8 cellular contexts compared by ENCODE assay signal in genomic region chr2:224039770-224040088, GRCh38. TPM values are rescaled to one million over a fixed set of nuclear protein-coding genes. Genes with fewer than 3 reads are reported as not detected.
DNase-seq lines count a peak whose midpoint lies in the region; ATAC-seq and TF ChIP-seq lines count a peak whose summit lies in the region.

No MANE protein-coding gene starts in this region.

- intact Hi-C loops in heart right ventricle (cut with DNase I) = loop anchor here in 5 of 10 donors (2.0 to 10.0 kb wide), 5 partner anchors 47 to 245 kb away; no protein-coding TSS in a partner anchor
- intact Hi-C loops in spleen (cut with DNase I; ENCODE audit: low total_unique reads) = no loop called here

- ATAC-seq in heart right ventricle (peak in 6 of 8 donors; percentile 3 to 45 (median 35)), HG03565 (IDR thresholded peaks at IDR 0.05; ENCODE audit: unreplicated experiment) (no peak), left lobe of liver (no peak)

- H3K27me3 ChIP-seq in WERI-Rb-1 (ENCODE audit: insufficient read depth, low read depth, severe bottlenecking) = no peaks in the 10 kb centered on the region
- H3K27me3 ChIP-seq in heart right ventricle = peaks cover 0 to 73% (median 55%) of the 10 kb centered on the region in 7 donors
- H3K27me3 ChIP-seq in spleen (replicated peaks in 1 of 7) = peaks cover 0 to 72% (median 10%) of the 10 kb centered on the region in 7 donors

- 7 to 8% methylated on average over 14 of the region's 14 CpGs for whole genome bisulfite sequencing in heart right ventricle, 2 donors
- WGBS in spleen, 5 donors = 1 to 5% (median 3%) methylated on average over 5 to 14 of the region's 14 CpGs

- H3K9me3 Mint-ChIP-seq in HFFc6 = no peaks in the 10 kb centered on the region

- H3K4me3 Mint-ChIP-seq in HFFc6 = peak overlapping the region; percentile 87

- H3K4me3 ChIP-seq in GM08714 (ENCODE audit: low read length) = peak overlapping the region; percentile 53; the same call in 1 of the 2 replicates
- peak overlapping the region; percentile 63 for H3K4me3 ChIP-seq in WERI-Rb-1 (ENCODE audit: low read depth, low read length)
- peak overlapping the region in 9 of 10 donors; percentile 56 to 73 (median 65) for H3K4me3 ChIP-seq in heart right ventricle
- peak overlapping the region; percentile 44 to 90 (median 70) for H3K4me3 ChIP-seq in spleen

- H3K36me3 Mint-ChIP-seq in HFFc6 (ENCODE audit: low read depth) = no peaks in the 10 kb centered on the region

- H3K9me3 ChIP-seq in WERI-Rb-1 (ENCODE audit: severe bottlenecking) (no peaks in the 10 kb centered on the region), heart right ventricle (no peaks in the 10 kb centered on the region), spleen (no peaks in the 10 kb centered on the region)

- peak; percentile 10; the same call in 1 of the 2 replicates for TF ChIP-seq CTCF in HFFc6 (IDR thresholded peaks at IDR 0.05)
- TF ChIP-seq CTCF in WERI-Rb-1 (IDR thresholded peaks at IDR 0.05; ENCODE audit: low read depth, low read length) = no peak
- no peak for TF ChIP-seq CTCF in heart right ventricle (IDR thresholded peaks at IDR 0.05)
- TF ChIP-seq CTCF in spleen (IDR thresholded peaks at IDR 0.05 in 8 of 11, conservative IDR thresholded peaks at IDR 0.05 in 3 of 11) = no peak

- peaks cover 2% of the 10 kb centered on the region for H3K27me3 Mint-ChIP-seq in HFFc6 (ENCODE audit: insufficient read depth)

- DNase-seq in HFFc6 (no peak), WERI-Rb-1 (no peak), heart right ventricle (no peak), spleen (no peak), DMS114 treated with DMSO at 0.1 percent for 48 hours (lab: John Stamatoyannopoulos, UW; ENCODE audit: unreplicated experiment) (no peak), left lobe of liver (ENCODE audit: low spot score) (no peak)

- H3K36me3 ChIP-seq in WERI-Rb-1 (no peaks in the 10 kb centered on the region), heart right ventricle (peaks cover 0 to 3% (median 0%) of the 10 kb centered on the region in 9 donors), spleen (no peaks in the 10 kb centered on the region)

- peak overlapping the region; percentile 89 for H3K27ac ChIP-seq in WERI-Rb-1
- peak overlapping the region in 5 of 10 donors; percentile 60 to 78 (median 74) for H3K27ac ChIP-seq in heart right ventricle
- peak overlapping the region in 5 of 8 donors; percentile 29 to 66 (median 53) for H3K27ac ChIP-seq in spleen

- H3K4me1 Mint-ChIP-seq in HFFc6 (ENCODE audit: low read depth) = peaks cover 31% of the 10 kb centered on the region

- H3K4me1 ChIP-seq in heart right ventricle (peaks cover 0 to 50% (median 14%) of the 10 kb centered on the region in 9 donors), spleen (peaks cover 8 to 35% (median 23%) of the 10 kb centered on the region in 6 donors)

- peak overlapping the region; percentile 44 for H3K27ac Mint-ChIP-seq in HFFc6

- no peak for TF ChIP-seq POLR2A in spleen (IDR thresholded peaks at IDR 0.05)

RNA-seq across cellular contexts. Expression of gene SERPINE2, which starts 0.6 kb away (rescaled TPM):
- total RNA-seq in HFFc6 (2021; fragmentation: NEBNext Ultra II Directional; extraction: Animal tissue kit (Norgen Biotek cat#: 25700)) = 100 to 1,000 TPM; 145 to 385 (median 169) TPM
- total RNA-seq in heart right ventricle (10 to 100 TPM in 9 of 10 donors, 1 to 10 TPM in 1; 5.3 to 56.6 (median 19.7) TPM), spleen (10 to 100 TPM; 20.9 to 55.3 (median 31.6) TPM), left lobe of liver (1.6 TPM)
- polyA plus RNA-seq in heart right ventricle (10 to 100 TPM in 1 of 2 donors, 1 to 10 TPM in 1; 9.6 to 27.6 TPM), spleen (100 to 1,000 TPM in 1 of 3 donors, 10 to 100 TPM in 2; 34.1 to 105 (median 44.2) TPM)

Comparison
In these comparisons a context has a peak if more than half of its experiments do, and no peak if none do; other contexts are left out.
1. ATAC-seq: peak in heart right ventricle (6 of 8); none in HG03565 (single experiment) and left lobe of liver (single experiment).
2. Peak in every context shown above with its lines, with median percentiles within 50 percentile points of each other: H3K4me3 ChIP-seq.